ENCODE assay signal across 30 cellular contexts in genomic region chr18:50700245-50701165, GRCh38.
"Had no signal": no experiment of that assay in that cellular context is flagged by ENCODE, and none has a peak within 500 bp of the region (broad histone marks: within the 10 kb centered on the region; RNA-seq: fewer than 3 reads in every experiment).

No MANE protein-coding gene starts in this region.

- H3K4me3 ChIP-seq: adrenal gland, ascending aorta, mucosa of descending colon, tibial artery had no signal

- H3K4me1 ChIP-seq: adrenal gland, ascending aorta, tibial artery had no signal

- H3K36me3 Mint-ChIP-seq: activated naive CD8-positive, alpha-beta T cell; memory B cell had no signal

- H3K9me3 Mint-ChIP-seq: activated B cell treated with CpG ODN at 0.5 μM for 24 hours; activated T-cell treated with anti-CD3 and anti-CD28 coated beads, Interleukin-2, amount 50 U/mL, for 4 hours; activated T-helper 2 cell treated with anti-CD3 and anti-CD28 coated beads, Interferon-gamma antibody, Interleukin-2, Interleukin-4, amounts not matched to agents 10 μg/mL and 5 μg/mL and 100 μg/mL, durations not matched to agents 14 hours and 24 hours and 36 hours; memory B cell had no signal

- H3K4me3 Mint-ChIP-seq: activated B cell treated with CpG ODN at 0.5 μM for 24 hours; activated CD4-positive, alpha-beta T cell treated with anti-CD3 and anti-CD28 coated beads for 36 hours; activated naive CD8-positive, alpha-beta T cell; activated T-cell treated with anti-CD3 and anti-CD28 coated beads, Interleukin-2, amount 50 U/mL, for 4 hours; memory B cell had no signal

- H3K27me3 ChIP-seq: adrenal gland, ascending aorta, brain microvascular endothelial cell, tibial artery had no signal

- H3K4me1 Mint-ChIP-seq: activated CD4-positive, alpha-beta T cell treated with anti-CD3 and anti-CD28 coated beads for 36 hours had no signal

- H3K27me3 Mint-ChIP-seq: progenitor cell of endocrine pancreas had no signal

- H3K27ac ChIP-seq: adrenal gland, ascending aorta, brain microvascular endothelial cell, tibial artery had no signal

- DNase-seq: activated B cell treated with CpG ODN at 0.5 μM for 24 hours; activated CD4-positive, alpha-beta T cell treated with anti-CD3 and anti-CD28 coated beads for 36 hours; activated CD4-positive, alpha-beta T cell treated with anti-CD3 and anti-CD28 coated beads, Interleukin-2, amount 50 U/mL, for 4 hours; activated CD8-positive, alpha-beta memory T cell treated with anti-CD3 and anti-CD28 coated beads, Interleukin-2, amount 50 U/mL, for 48 hours; activated naive CD4-positive, alpha-beta T cell; activated T-cell treated with anti-CD3 and anti-CD28 coated beads, Interleukin-2, amount 50 U/mL, for 4 hours; adrenal gland; brain microvascular endothelial cell; central memory CD4-positive, alpha-beta T cell; dermis blood vessel endothelial cell; effector CD8-positive, alpha-beta T cell; foreskin melanocyte; glutamatergic neuron; hippocampal formation; mucosa of descending colon; retina; stimulated activated CD4-positive, alpha-beta T cell treated with anti-CD3 and anti-CD28 coated beads, Interleukin-4, amount 100 ng/mL, for 24 hours; stimulated activated naive CD4-positive, alpha-beta T cell treated with Interleukin-2 at 50 U/mL for 16 hours; substantia nigra; T-helper 9 cell had no signal

- H3K36me3 ChIP-seq: adrenal gland, ascending aorta, brain microvascular endothelial cell, tibial artery had no signal

- H3K9me3 ChIP-seq: adrenal gland, ascending aorta, mucosa of descending colon, tibial artery had no signal

- FAIRE-seq: endothelial cell of umbilical vein, islet of Langerhans had no signal

- H3K27ac Mint-ChIP-seq: activated B cell treated with CpG ODN at 0.5 μM for 24 hours; activated CD4-positive, alpha-beta T cell treated with anti-CD3 and anti-CD28 coated beads for 36 hours; activated naive CD8-positive, alpha-beta T cell; activated T-helper 2 cell treated with anti-CD3 and anti-CD28 coated beads, Interferon-gamma antibody, Interleukin-2, Interleukin-4, amounts not matched to agents 10 μg/mL and 5 μg/mL and 100 μg/mL, durations not matched to agents 14 hours and 24 hours and 36 hours; memory B cell; progenitor cell of endocrine pancreas had no signal

- ATAC-seq: activated CD4-positive, alpha-beta T cell treated with anti-CD3 and anti-CD28 coated beads for 36 hours; activated T-cell treated with anti-CD3 and anti-CD28 coated beads, Interleukin-2, amount 50 U/mL, for 4 hours; esophagus mucosa; left colon; mucosa of descending colon had no signal
